In genomic region chr12:88313554-88313953, GRCh38 we compare ENCODE assay signal across 27 cellular contexts.
DNase-seq lines count a peak whose midpoint lies in the region; ATAC-seq lines count a peak whose summit lies in the region.
"Had no signal": no experiment of that assay in that cellular context is flagged by ENCODE, and none has a peak within 500 bp of the region (broad histone marks: within the 10 kb centered on the region; RNA-seq: fewer than 3 reads in every experiment).

No MANE protein-coding gene starts in this region.

- no peak for DNase-seq in SIG-M5 treated with dmso at 0.1 percent for 504 hours (lab: John Stamatoyannopoulos, UW; ENCODE audit: unreplicated experiment)
- DNase-seq in NCI-H187 treated with DMSO at 0.1 percent for 48 hours (lab: John Stamatoyannopoulos, UW): no peak
- DNase-seq in epidermal melanocyte (ENCODE audit: insufficient read length, low spot score): no peak
- no peak for DNase-seq in stimulated activated naive CD4-positive, alpha-beta T cell (lab: John Stamatoyannopoulos, UW)
- DNase-seq: Calu3; CD4-positive, alpha-beta memory T cell; DMS53; EL; GM23248; Kasumi-1; MG63; NCI-H1048; NCI-H1436 treated with DMSO at 0.1 percent for 48 hours; NCI-H2081; NCI-H2171 treated with DMSO at 0.1 percent for 48 hours; NCI-H748 treated with DMSO at 0.1 percent for 48 hours; NK-92 treated with Interleukin-12 subunit alpha and Interleukin-12 subunit beta, amount 100 ng/mL, for 24 hours; PC-3; RPMI8226; SHP77 treated with DMSO at 0.1 percent for 48 hours; T-helper 1 cell; T-helper 9 cell had no signal

- ATAC-seq in GM18498 (IDR thresholded peaks at IDR 0.05; ENCODE audit: unreplicated experiment): peak; percentile 58
- peak; percentile 52 for ATAC-seq in GM18867 (IDR thresholded peaks at IDR 0.05; ENCODE audit: unreplicated experiment)
- peak; percentile 64 for ATAC-seq in GM21717 (IDR thresholded peaks at IDR 0.05; ENCODE audit: unreplicated experiment)
- peak; percentile 82 for ATAC-seq in HG03159 (IDR thresholded peaks at IDR 0.05; ENCODE audit: unreplicated experiment)
- ATAC-seq: PC-3, SK-N-SH treated with all-trans-retinoic acid at 6 μM for 48 hours had no signal
